1 cellular context compared by ENCODE assay signal in genomic region chr10:60760711-60761210, GRCh38.
TF ChIP-seq lines count a peak whose summit lies in the region.

No MANE protein-coding gene starts in this region.

TF ChIP-seq in H1, 55 proteins besides CTCF, POLR2A, EP300 and RAD21:
- no peak for TF ChIP-seq CHD7 (IDR thresholded peaks at IDR 0.05; ENCODE audit: insufficient replicate concordance, low read length)
- TF ChIP-seq TBP (IDR thresholded peaks at IDR 0.05; ENCODE audit: low read depth, low read length), result no peak
- TF ChIP-seq EGR1 (IDR thresholded peaks at IDR 0.05; ENCODE audit: borderline replicate concordance, low read depth, low read length), result no peak
